ENCODE assay signal across 8 cellular contexts in genomic region chr7:11831727-11832495, GRCh38. TPM values are rescaled to one million over a fixed set of nuclear protein-coding genes. Genes with fewer than 3 reads are reported as not detected.
DNase-seq lines count a peak whose midpoint lies in the region; ATAC-seq, FAIRE-seq and TF ChIP-seq lines count a peak whose summit lies in the region.

A gene with protein sequence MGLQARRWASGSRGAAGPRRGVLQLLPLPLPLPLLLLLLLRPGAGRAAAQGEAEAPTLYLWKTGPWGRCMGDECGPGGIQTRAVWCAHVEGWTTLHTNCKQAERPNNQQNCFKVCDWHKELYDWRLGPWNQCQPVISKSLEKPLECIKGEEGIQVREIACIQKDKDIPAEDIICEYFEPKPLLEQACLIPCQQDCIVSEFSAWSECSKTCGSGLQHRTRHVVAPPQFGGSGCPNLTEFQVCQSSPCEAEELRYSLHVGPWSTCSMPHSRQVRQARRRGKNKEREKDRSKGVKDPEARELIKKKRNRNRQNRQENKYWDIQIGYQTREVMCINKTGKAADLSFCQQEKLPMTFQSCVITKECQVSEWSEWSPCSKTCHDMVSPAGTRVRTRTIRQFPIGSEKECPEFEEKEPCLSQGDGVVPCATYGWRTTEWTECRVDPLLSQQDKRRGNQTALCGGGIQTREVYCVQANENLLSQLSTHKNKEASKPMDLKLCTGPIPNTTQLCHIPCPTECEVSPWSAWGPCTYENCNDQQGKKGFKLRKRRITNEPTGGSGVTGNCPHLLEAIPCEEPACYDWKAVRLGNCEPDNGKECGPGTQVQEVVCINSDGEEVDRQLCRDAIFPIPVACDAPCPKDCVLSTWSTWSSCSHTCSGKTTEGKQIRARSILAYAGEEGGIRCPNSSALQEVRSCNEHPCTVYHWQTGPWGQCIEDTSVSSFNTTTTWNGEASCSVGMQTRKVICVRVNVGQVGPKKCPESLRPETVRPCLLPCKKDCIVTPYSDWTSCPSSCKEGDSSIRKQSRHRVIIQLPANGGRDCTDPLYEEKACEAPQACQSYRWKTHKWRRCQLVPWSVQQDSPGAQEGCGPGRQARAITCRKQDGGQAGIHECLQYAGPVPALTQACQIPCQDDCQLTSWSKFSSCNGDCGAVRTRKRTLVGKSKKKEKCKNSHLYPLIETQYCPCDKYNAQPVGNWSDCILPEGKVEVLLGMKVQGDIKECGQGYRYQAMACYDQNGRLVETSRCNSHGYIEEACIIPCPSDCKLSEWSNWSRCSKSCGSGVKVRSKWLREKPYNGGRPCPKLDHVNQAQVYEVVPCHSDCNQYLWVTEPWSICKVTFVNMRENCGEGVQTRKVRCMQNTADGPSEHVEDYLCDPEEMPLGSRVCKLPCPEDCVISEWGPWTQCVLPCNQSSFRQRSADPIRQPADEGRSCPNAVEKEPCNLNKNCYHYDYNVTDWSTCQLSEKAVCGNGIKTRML (N-terminal part only) (minus strand): TSS chr7:11832198. CDS start chr7:11831946, 252 bp downstream.

- DNase-seq in ELR (ENCODE audit: low read depth), result peak; percentile 73
- peak; percentile 11 for DNase-seq in NCI-H2171 (lab: John Stamatoyannopoulos, UW)
- DNase-seq in activated naive CD8-positive, alpha-beta T cell treated with anti-CD3 and anti-CD28 coated beads, Interleukin-2, amount 50 U/mL, for 24 hours, result peak; percentile 9
- DNase-seq in heart right ventricle, result peak; percentile 23 to 48
- DNase-seq in pancreas, result peak; percentile 9 to 83 (median 50)
- DNase-seq in HUDEP-2 (lab: John Stamatoyannopoulos, UW; ENCODE audit: unreplicated experiment in 76 of 76), result no peak
- no peak for DNase-seq in activated effector memory CD4-positive, alpha-beta T cell treated with Interleukin-2 at 50 U/mL for 16 hours

- no peaks in the 10 kb centered on the region for H3K9me3 Mint-ChIP-seq in activated naive CD8-positive, alpha-beta T cell treated with anti-CD3 and anti-CD28 coated beads, Interleukin-2, amount 50 U/mL, for 24 hours

- peak within 1 kb of the TSS; percentile 30 for H3K4me3 Mint-ChIP-seq in activated naive CD8-positive, alpha-beta T cell treated with anti-CD3 and anti-CD28 coated beads, Interleukin-2, amount 50 U/mL, for 24 hours

- peaks cover 11% of the 10 kb centered on the region for H3K4me1 Mint-ChIP-seq in activated naive CD8-positive, alpha-beta T cell treated with anti-CD3 and anti-CD28 coated beads, Interleukin-2, amount 50 U/mL, for 24 hours

- H3K27me3 Mint-ChIP-seq in activated naive CD8-positive, alpha-beta T cell treated with anti-CD3 and anti-CD28 coated beads, Interleukin-2, amount 50 U/mL, for 24 hours, result peaks cover 44% of the 10 kb centered on the region

- H3K9me3 ChIP-seq in heart right ventricle, result peaks cover 0 to 8% (median 0%) of the 10 kb centered on the region in 11 donors
- no peaks in the 10 kb centered on the region for H3K9me3 ChIP-seq in pancreas

- peak within 1 kb of the TSS; percentile 0 to 72 (median 56) for H3K27ac ChIP-seq in heart right ventricle
- no peak within 1 kb of the TSS for H3K27ac ChIP-seq in pancreas

- H3K27me3 ChIP-seq in heart right ventricle (peaks cover 0 to 23% (median 0%) of the 10 kb centered on the region in 7 donors), pancreas (no peaks in the 10 kb centered on the region)

- peak in 4 of 9 donors; percentile 4 to 33 (median 12) for TF ChIP-seq CTCF in heart right ventricle (IDR thresholded peaks at IDR 0.05)
- TF ChIP-seq CTCF in pancreas (IDR thresholded peaks at IDR 0.05), result no peak

- FAIRE-seq in pancreas (lab: Jason Lieb, UNC), result no peak

- no peak within 1 kb of the TSS for H3K27ac Mint-ChIP-seq in activated naive CD8-positive, alpha-beta T cell treated with anti-CD3 and anti-CD28 coated beads, Interleukin-2, amount 50 U/mL, for 24 hours

- 1 to 2% methylated on average over 62 of the region's 62 CpGs for WGBS in heart right ventricle, 2 donors
- WGBS in pancreas, 2 donors, result 3 to 4% methylated on average over 60 to 62 of the region's 62 CpGs

- H3K4me1 ChIP-seq in heart right ventricle, result peaks cover 0 to 25% (median 13%) of the 10 kb centered on the region in 9 donors
- H3K4me1 ChIP-seq in pancreas, result peaks cover 0 to 7% (median 6%) of the 10 kb centered on the region in 3 donors

- intact Hi-C loops in heart right ventricle (cut with DNase I) (loop anchor here in 6 of 10 donors (5.0 to 10.0 kb wide), 5 partner anchors 397 to 663 kb away; no protein-coding TSS in a partner anchor), pancreas (cut with DNase I) (no loop called here)

- H3K36me3 ChIP-seq in heart right ventricle (no peaks in the 10 kb centered on the region), pancreas (no peaks in the 10 kb centered on the region)

- ATAC-seq in HG02588 (IDR thresholded peaks at IDR 0.05; ENCODE audit: unreplicated experiment), result peak; percentile 53
- ATAC-seq in activated naive CD8-positive, alpha-beta T cell treated with anti-CD3 and anti-CD28 coated beads, Interleukin-2, amount 50 U/mL, for 24 hours, result peak; percentile 73
- peak; percentile 83 to 94 (median 88) for ATAC-seq in heart right ventricle
- peak; percentile 92 to 96 (median 93) for ATAC-seq in pancreas

- peak within 1 kb of the TSS; percentile 30 to 75 (median 62) for H3K4me3 ChIP-seq in heart right ventricle
- H3K4me3 ChIP-seq in pancreas, result peak within 1 kb of the TSS; percentile 30 to 57 (median 40)

- H3K36me3 Mint-ChIP-seq in activated naive CD8-positive, alpha-beta T cell treated with anti-CD3 and anti-CD28 coated beads, Interleukin-2, amount 50 U/mL, for 24 hours (ENCODE audit: low read depth), result no peaks in the 10 kb centered on the region

RNA-seq across cellular contexts. Expression of the gene that starts here (rescaled TPM):
- total RNA-seq in heart right ventricle (1 to 10 TPM in 9 of 10 donors, under 1 TPM in 1; 0.67 to 3.4 (median 1.7) TPM), pancreas (1 to 10 TPM in 3 of 6 donors, under 1 TPM in 3; 0.87 to 3.7 (median 1.4) TPM)
- polyA plus RNA-seq in heart right ventricle (under 1 TPM; 0.22 to 0.49 TPM), pancreas (under 1 TPM; 0.30 to 0.42 TPM)

Comparison
In these comparisons a context has a peak if more than half of its experiments do, and no peak if none do; other contexts are left out.
1. DNase-seq: peak in ELR (single experiment), NCI-H2171 (single experiment), activated naive CD8-positive, alpha-beta T cell treated with anti-CD3 and anti-CD28 coated beads, Interleukin-2, amount 50 U/mL, for 24 hours (single experiment), heart right ventricle (2 of 2) and pancreas (6 of 6); none in HUDEP-2 (0 of 76) and activated effector memory CD4-positive, alpha-beta T cell treated with Interleukin-2 at 50 U/mL for 16 hours (single experiment).
2. H3K27ac ChIP-seq: peak in heart right ventricle (10 of 10); none in pancreas (0 of 4).
3. intact Hi-C loops: an anchor here in heart right ventricle (5.0 to 10.0 kb wide); none called in pancreas.
4. Peak in every context shown above with its lines, with median percentiles within 50 percentile points of each other: ATAC-seq.